9 cellular contexts compared by ENCODE assay signal in the genomic region with DNA sequence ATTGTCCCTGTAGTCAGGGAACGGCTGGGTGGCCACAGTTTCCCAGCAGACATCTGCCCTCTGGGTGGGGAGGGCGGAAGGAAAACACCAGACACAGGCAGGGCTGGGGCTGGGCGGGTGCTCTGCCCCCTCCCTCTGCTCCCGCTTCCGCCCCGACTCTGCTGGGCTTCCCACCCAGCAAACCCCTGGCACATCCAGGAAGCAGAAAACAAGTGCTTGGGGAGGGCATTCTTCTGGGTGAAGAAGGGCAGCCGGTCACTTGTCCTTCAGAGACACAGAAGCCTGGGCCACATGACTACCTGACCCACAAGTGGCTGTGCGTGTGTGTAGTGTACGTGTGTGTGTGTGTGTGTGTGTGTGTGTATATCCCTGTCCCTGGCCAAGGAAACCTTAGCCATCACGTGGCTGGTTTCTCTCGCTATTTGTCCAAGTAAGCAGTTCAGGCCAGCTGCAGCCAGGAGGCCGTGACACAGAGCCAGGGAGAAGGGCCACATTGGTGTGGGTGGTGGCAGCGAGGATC.
DNase-seq lines count a peak whose midpoint lies in the region; ATAC-seq and TF ChIP-seq lines count a peak whose summit lies in the region.
"Had no signal": no experiment of that assay in that cellular context is flagged by ENCODE, and none has a peak within 500 bp of the region (broad histone marks: within the 10 kb centered on the region; RNA-seq: fewer than 3 reads in every experiment).

No MANE protein-coding gene starts in this region.

- H3K9ac ChIP-seq in BLaER1 treated with 17β-estradiol and CSF1 and Interleukin-3, amounts not matched to agents 10 nM and 100 nM = peak overlapping the region; percentile 57 to 89 (median 73)
- H3K9ac ChIP-seq in MM.1S (ENCODE audit: low read length) = no peak overlapping the region

- DNase-seq in T-helper 9 cell (peak; percentile 15), globus pallidus (ENCODE audit: low spot score) (peak; percentile 80), posterior cingulate gyrus (peak in 7 of 10 donors; percentile 35 to 91 (median 54)), NCI-H146 (lab: John Stamatoyannopoulos, UW) (no peak), MM.1S (no peak), DMS153 (lab: John Stamatoyannopoulos, UW) (no peak)

- no peak for TF ChIP-seq CTCF in MM.1S (IDR thresholded peaks at IDR 0.05; ENCODE audit: low read length)

- no peaks in the 10 kb centered on the region for H3K79me2 ChIP-seq in MM.1S (ENCODE audit: low read length)

- intact Hi-C loops in posterior cingulate gyrus (cut with DNase I) = no loop called here

- ATAC-seq in HG02571 (IDR thresholded peaks at IDR 0.05; ENCODE audit: unreplicated experiment) = no peak

- H3K9me2 ChIP-seq in MM.1S (replicated peaks; ENCODE audit: insufficient read depth, low read length) = no peaks in the 10 kb centered on the region

- peaks cover 100% of the 10 kb centered on the region in 10 experiments for H3K4me1 ChIP-seq in BLaER1 treated with 17β-estradiol and CSF1 and Interleukin-3, amounts not matched to agents 10 nM and 100 nM
- no peaks in the 10 kb centered on the region for H3K4me1 ChIP-seq in MM.1S (ENCODE audit: low read length)

- H2AFZ ChIP-seq in MM.1S (ENCODE audit: low read length) = no peak overlapping the region

- peak overlapping the region in 9 of 10 experiments; percentile 1 to 54 (median 36); a peak in 13 of 20 replicates for H3K4me3 ChIP-seq in BLaER1 treated with 17β-estradiol and CSF1 and Interleukin-3, amounts not matched to agents 10 nM and 100 nM
- no peak overlapping the region for H3K4me3 ChIP-seq in MM.1S (ENCODE audit: low read length)
- H3K4me3 ChIP-seq: SK-N-MC had no signal

- H3K9me3 ChIP-seq in BLaER1 treated with 17β-estradiol and CSF1 and Interleukin-3, amounts not matched to agents 10 nM and 100 nM (replicated peaks in 1 of 11) = no peaks in the 10 kb centered on the region
- no peaks in the 10 kb centered on the region for H3K9me3 ChIP-seq in MM.1S (replicated peaks; ENCODE audit: insufficient read depth, low read length)

- no peaks in the 10 kb centered on the region for H3F3A ChIP-seq in MM.1S (ENCODE audit: insufficient read depth, low read length)

- peak overlapping the region; percentile 73 to 97 (median 86) for H3K27ac ChIP-seq in BLaER1 treated with 17β-estradiol and CSF1 and Interleukin-3, amounts not matched to agents 10 nM and 100 nM
- H3K27ac ChIP-seq in MM.1S (ENCODE audit: low read length) = no peak overlapping the region
- H3K27ac ChIP-seq: SK-N-MC had no signal

- peak overlapping the region; percentile 88 to 99 (median 97) for H3K4me2 ChIP-seq in BLaER1 treated with 17β-estradiol and CSF1 and Interleukin-3, amounts not matched to agents 10 nM and 100 nM
- no peak overlapping the region for H3K4me2 ChIP-seq in MM.1S (ENCODE audit: low read depth, low read length)

- H3K27me3 ChIP-seq in BLaER1 treated with 17β-estradiol and CSF1 and Interleukin-3, amounts not matched to agents 10 nM and 100 nM = no peaks in the 10 kb centered on the region
- no peaks in the 10 kb centered on the region for H3K27me3 ChIP-seq in MM.1S (replicated peaks; ENCODE audit: insufficient read depth, low read length)

- peaks cover 4 to 26% (median 14%) of the 10 kb centered on the region in 11 experiments; a peak in 15 of 22 replicates for H3K36me3 ChIP-seq in BLaER1 treated with 17β-estradiol and CSF1 and Interleukin-3, amounts not matched to agents 10 nM and 100 nM
- H3K36me3 ChIP-seq in MM.1S (replicated peaks; ENCODE audit: insufficient read depth, low read length) = no peaks in the 10 kb centered on the region

- peaks cover 0 to 43% (median 14%) of the 10 kb centered on the region in 11 experiments; a peak in 7 of 22 replicates for H4K20me1 ChIP-seq in BLaER1 treated with 17β-estradiol and CSF1 and Interleukin-3, amounts not matched to agents 10 nM and 100 nM
- H4K20me1 ChIP-seq in MM.1S (ENCODE audit: insufficient read depth, low read length) = no peaks in the 10 kb centered on the region

Comparison
In these comparisons a context has a peak if more than half of its experiments do, and no peak if none do; other contexts are left out.
1. DNase-seq: peak in T-helper 9 cell (single experiment), globus pallidus (single experiment) and posterior cingulate gyrus (7 of 10); none in NCI-H146 (single experiment), MM.1S (single experiment) and DMS153 (single experiment).